28 cellular contexts compared by ENCODE assay signal in the genomic region with DNA sequence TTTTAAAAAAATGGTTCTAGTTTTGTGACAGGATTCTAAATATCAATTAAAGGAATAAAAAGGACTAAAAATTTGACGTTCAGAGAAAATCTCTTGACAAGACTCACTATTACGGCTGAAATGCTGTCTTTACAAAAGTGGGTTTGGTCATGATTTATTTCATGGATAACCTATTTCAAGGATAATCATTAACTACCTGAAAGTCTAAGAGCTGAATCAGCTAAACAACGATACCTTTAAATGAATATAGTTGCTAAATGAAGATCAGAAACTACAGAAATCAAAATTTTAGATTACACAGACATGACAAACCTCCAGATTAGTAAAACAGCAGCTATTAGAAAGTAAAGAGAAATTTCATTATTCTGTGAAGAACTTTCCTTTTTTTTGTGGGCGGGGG.
"Had no signal": no experiment of that assay in that cellular context is flagged by ENCODE, and none has a peak within 500 bp of the region (broad histone marks: within the 10 kb centered on the region; RNA-seq: fewer than 3 reads in every experiment).

No MANE protein-coding gene starts in this region.

- H3K4me3 ChIP-seq: adrenal gland, body of pancreas, colonic mucosa, esophagus muscularis mucosa, heart right ventricle, lower lobe of right lung, pancreas, psoas muscle, right atrium auricular region, uterus had no signal

- H3K27me3 ChIP-seq: adrenal gland, body of pancreas, colonic mucosa, esophagus muscularis mucosa, foreskin keratinocyte, heart right ventricle, pancreas, right atrium auricular region, uterus had no signal

- ATAC-seq: activated CD4-positive, CD25-positive, alpha-beta regulatory T cell treated with anti-CD3 and anti-CD28 coated beads, Interleukin-2, amount 50 U/mL, for 24 hours; body of pancreas; foreskin keratinocyte; heart right ventricle; lower lobe of right lung; naive thymus-derived CD8-positive, alpha-beta T cell; psoas muscle had no signal

- H3K27ac ChIP-seq: adrenal gland, body of pancreas, colonic mucosa, esophagus muscularis mucosa, foreskin keratinocyte, heart right ventricle, lower lobe of right lung, pancreas, psoas muscle, right atrium auricular region, uterus, VCaP had no signal

- FAIRE-seq: pancreas, TTC549 had no signal

- H3K36me3 ChIP-seq: adrenal gland, colonic mucosa, lower lobe of right lung, pancreas, uterus had no signal

- DNase-seq: activated CD4-positive, alpha-beta T cell treated with anti-CD3 and anti-CD28 coated beads for 48 hours; activated CD4-positive, alpha-beta T cell treated with anti-CD3 and anti-CD28 coated beads, Interleukin-2, amount 50 U/mL, for 48 hours; activated CD8-positive, alpha-beta memory T cell treated with anti-CD3 and anti-CD28 coated beads for 24 hours; activated effector memory CD4-positive, alpha-beta T cell treated with Interleukin-2 at 50 U/mL for 16 hours; activated naive CD4-positive, alpha-beta T cell treated with anti-CD3 and anti-CD28 coated beads for 36 hours; activated naive CD8-positive, alpha-beta T cell treated with anti-CD3 and anti-CD28 coated beads for 36 hours; adrenal gland; aorta; body of pancreas; colonic mucosa; endodermal cell; foreskin keratinocyte; heart right ventricle; lower lobe of right lung; mesenchymal stem cell; naive thymus-derived CD8-positive, alpha-beta T cell; nucleus accumbens; pancreas; psoas muscle; stimulated activated CD4-positive, alpha-beta T cell treated with anti-CD3 and anti-CD28 coated beads, Interleukin-2, amount 100 ng/mL, for 48 hours; SW 1271; T-helper 9 cell; uterus had no signal

- H3K4me1 ChIP-seq: body of pancreas, colonic mucosa, foreskin keratinocyte, heart right ventricle, lower lobe of right lung, pancreas, psoas muscle, right atrium auricular region, uterus had no signal

- H3K9me3 ChIP-seq: body of pancreas, colonic mucosa, esophagus muscularis mucosa, heart right ventricle, lower lobe of right lung, pancreas, psoas muscle, right atrium auricular region, uterus had no signal
